ENCODE assay signal across 1 cellular context in genomic region chr3:129304553-129305222, GRCh38.
TF ChIP-seq lines count a peak whose summit lies in the region.

No MANE protein-coding gene starts in this region.

TF ChIP-seq in GM12878, 131 proteins besides CTCF, POLR2A, EP300 and RAD21:
- TF ChIP-seq ZNF217 (IDR thresholded peaks at IDR 0.05) (no peak), BHLHE40 (IDR thresholded peaks at IDR 0.05; ENCODE audit: borderline replicate concordance in 1 of 2, low read depth in 2 of 2, low read length in 1 of 2) (no peak), GATAD2B (conservative IDR thresholded peaks at IDR 0.05; ENCODE audit: low read depth) (no peak), SUZ12 (IDR thresholded peaks at IDR 0.05; ENCODE audit: unreplicated experiment) (no peak), RB1 (IDR thresholded peaks at IDR 0.05; ENCODE audit: borderline replicate concordance) (no peak), RAD51 (IDR thresholded peaks at IDR 0.05) (no peak), SMAD5 (IDR thresholded peaks at IDR 0.05; ENCODE audit: low read depth) (no peak), HDAC2 (IDR thresholded peaks at IDR 0.05) (no peak)
